Comparison of ENCODE assay signal across 1 cellular context in the genomic region with DNA sequence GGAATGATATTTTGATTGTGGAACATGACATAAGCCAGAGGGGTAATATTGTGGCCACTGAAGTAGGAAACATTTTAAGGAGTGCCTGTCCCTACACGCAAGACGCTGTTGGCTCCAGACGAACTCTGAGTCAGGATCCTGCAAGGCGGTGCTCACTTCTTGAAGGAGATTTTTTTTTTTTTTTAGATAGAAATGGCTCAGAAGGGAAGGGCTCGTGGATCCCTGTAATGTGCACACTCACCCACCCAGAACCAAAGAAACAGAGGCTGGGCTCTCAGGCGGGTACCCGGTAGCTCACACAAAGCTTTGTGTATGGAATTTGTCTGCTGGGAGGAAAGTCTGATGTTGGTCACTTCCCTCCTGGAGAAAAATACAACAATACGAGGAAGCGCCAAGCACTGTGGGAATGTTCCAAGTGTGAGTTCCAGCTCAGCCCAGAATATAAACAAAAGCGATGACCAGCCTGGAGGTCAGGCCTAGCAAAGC.
TF ChIP-seq lines count a peak whose summit lies in the region.

No MANE protein-coding gene starts in this region.

TF ChIP-seq in endothelial cell of umbilical vein, 7 proteins besides CTCF, POLR2A, EP300 and RAD21:
- TF ChIP-seq EZH2 (IDR thresholded peaks at IDR 0.05; ENCODE audit: borderline replicate concordance, low read depth, low read length, severe bottlenecking) (no peak), GATA2 (IDR thresholded peaks at IDR 0.05; ENCODE audit: insufficient read depth, insufficient read length, low read depth, low read length) (no peak), POLR2AphosphoS5 (IDR thresholded peaks at IDR 0.05; ENCODE audit: insufficient read depth, low read depth, low read length) (peak; percentile 88), FOS (IDR thresholded peaks at IDR 0.05; ENCODE audit: borderline replicate concordance, insufficient read depth, low read length) (peak; percentile 67), MYC (IDR thresholded peaks at IDR 0.05; ENCODE audit: low read depth, low read length) (no peak), JUN (IDR thresholded peaks at IDR 0.05; ENCODE audit: borderline replicate concordance, insufficient read depth, insufficient read length, low read depth) (peak; percentile 70)
- TF ChIP-seq, protein P1, sequence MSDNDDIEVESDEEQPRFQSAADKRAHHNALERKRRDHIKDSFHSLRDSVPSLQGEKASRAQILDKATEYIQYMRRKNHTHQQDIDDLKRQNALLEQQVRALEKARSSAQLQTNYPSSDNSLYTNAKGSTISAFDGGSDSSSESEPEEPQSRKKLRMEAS (IDR thresholded peaks at IDR 0.05; ENCODE audit: insufficient read depth, insufficient read length), result no peak
